In the genomic region with DNA sequence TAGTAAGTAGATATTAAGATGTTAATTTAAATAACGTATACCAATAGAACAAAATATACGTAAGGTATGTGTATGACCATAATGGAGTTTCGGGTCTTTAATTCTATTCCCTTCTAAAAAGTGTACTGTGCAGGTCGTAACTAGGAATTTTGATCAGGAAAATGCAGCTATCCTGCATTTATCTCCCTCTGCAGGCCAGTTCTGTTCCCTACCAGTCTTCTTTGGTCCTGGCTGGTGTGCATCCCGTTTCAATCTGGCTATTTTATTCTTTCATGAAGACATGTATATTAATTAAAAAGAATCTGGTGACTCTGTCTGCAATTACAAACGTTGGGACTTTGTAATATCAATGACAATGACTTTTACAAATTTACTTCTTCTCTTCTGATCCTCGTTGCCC, we compare ENCODE assay signal across 17 cellular contexts.
"Had no signal": no experiment of that assay in that cellular context is flagged by ENCODE, and none has a peak within 500 bp of the region (broad histone marks: within the 10 kb centered on the region; RNA-seq: fewer than 3 reads in every experiment).

No MANE protein-coding gene starts in this region.

- H2AFZ ChIP-seq: parathyroid adenoma had no signal

- H3K79me2 ChIP-seq: parathyroid adenoma had no signal

- DNase-seq: activated CD4-positive, alpha-beta memory T cell treated with anti-CD3 and anti-CD28 coated beads, Interleukin-2, amount 10 ng/mL, durations not matched to agents 7 days and 5 days; activated naive CD4-positive, alpha-beta T cell treated with anti-CD3 and anti-CD28 coated beads, Interleukin-2, amount 10 ng/mL, durations not matched to agents 7 days and 5 days; activated T-cell treated with anti-CD3 and anti-CD28 coated beads, Interleukin-2, amount 50 U/mL, for 24 hours; dermis blood vessel endothelial cell; effector memory CD8-positive, alpha-beta T cell; erythroblast; left colon; lower lobe of right lung; stimulated activated CD4-positive, alpha-beta T cell treated with anti-CD3 and anti-CD28 coated beads, Interleukin-4, amount 100 ng/mL, for 1 hour; stimulated activated naive B cell treated with anti-CD40 and anti-IgM and Interleukin-4, amounts not matched to agents 10 μg/mL and 1 μg/mL and 100 μg/mL, for 72 hours; T-helper 9 cell; thyroid gland had no signal

- H3K36me3 Mint-ChIP-seq: activated naive CD4-positive, alpha-beta T cell treated with anti-CD3 and anti-CD28 coated beads, Interleukin-2, amount 10 ng/mL, durations not matched to agents 7 days and 5 days; stimulated activated naive B cell treated with anti-CD40 and anti-IgM and Interleukin-4, amounts not matched to agents 10 μg/mL and 1 μg/mL and 100 μg/mL, for 72 hours had no signal

- H3K27me3 ChIP-seq: ascending aorta, breast epithelium, gastroesophageal sphincter, right atrium auricular region, thyroid gland had no signal

- H3K4me3 Mint-ChIP-seq: activated CD4-positive, alpha-beta memory T cell treated with anti-CD3 and anti-CD28 coated beads, Interleukin-2, amount 10 ng/mL, durations not matched to agents 7 days and 5 days; activated naive CD4-positive, alpha-beta T cell treated with anti-CD3 and anti-CD28 coated beads, Interleukin-2, amount 10 ng/mL, durations not matched to agents 7 days and 5 days; activated T-cell treated with anti-CD3 and anti-CD28 coated beads, Interleukin-2, amount 50 U/mL, for 24 hours; effector memory CD8-positive, alpha-beta T cell; stimulated activated naive B cell treated with anti-CD40 and anti-IgM and Interleukin-4, amounts not matched to agents 10 μg/mL and 1 μg/mL and 100 μg/mL, for 72 hours had no signal

- H3K27ac ChIP-seq: ascending aorta, breast epithelium, gastroesophageal sphincter, lower lobe of right lung, parathyroid adenoma, right atrium auricular region, thyroid gland had no signal

- H3K36me3 ChIP-seq: ascending aorta, breast epithelium, gastroesophageal sphincter, lower lobe of right lung, right atrium auricular region, thyroid gland had no signal

- H3K27ac Mint-ChIP-seq: activated CD4-positive, alpha-beta memory T cell treated with anti-CD3 and anti-CD28 coated beads, Interleukin-2, amount 10 ng/mL, durations not matched to agents 7 days and 5 days; activated naive CD4-positive, alpha-beta T cell treated with anti-CD3 and anti-CD28 coated beads, Interleukin-2, amount 10 ng/mL, durations not matched to agents 7 days and 5 days; activated T-cell treated with anti-CD3 and anti-CD28 coated beads, Interleukin-2, amount 50 U/mL, for 24 hours; effector memory CD8-positive, alpha-beta T cell; stimulated activated naive B cell treated with anti-CD40 and anti-IgM and Interleukin-4, amounts not matched to agents 10 μg/mL and 1 μg/mL and 100 μg/mL, for 72 hours had no signal

- H3K4me3 ChIP-seq: ascending aorta, breast epithelium, gastroesophageal sphincter, lower lobe of right lung, right atrium auricular region, thyroid gland had no signal

- H3K27me3 Mint-ChIP-seq: activated CD4-positive, alpha-beta memory T cell treated with anti-CD3 and anti-CD28 coated beads, Interleukin-2, amount 10 ng/mL, durations not matched to agents 7 days and 5 days; activated naive CD4-positive, alpha-beta T cell treated with anti-CD3 and anti-CD28 coated beads, Interleukin-2, amount 10 ng/mL, durations not matched to agents 7 days and 5 days; activated T-cell treated with anti-CD3 and anti-CD28 coated beads, Interleukin-2, amount 50 U/mL, for 24 hours; effector memory CD8-positive, alpha-beta T cell; stimulated activated naive B cell treated with anti-CD40 and anti-IgM and Interleukin-4, amounts not matched to agents 10 μg/mL and 1 μg/mL and 100 μg/mL, for 72 hours had no signal

- H3K4me1 Mint-ChIP-seq: activated CD4-positive, alpha-beta memory T cell treated with anti-CD3 and anti-CD28 coated beads, Interleukin-2, amount 10 ng/mL, durations not matched to agents 7 days and 5 days; activated naive CD4-positive, alpha-beta T cell treated with anti-CD3 and anti-CD28 coated beads, Interleukin-2, amount 10 ng/mL, durations not matched to agents 7 days and 5 days; stimulated activated naive B cell treated with anti-CD40 and anti-IgM and Interleukin-4, amounts not matched to agents 10 μg/mL and 1 μg/mL and 100 μg/mL, for 72 hours had no signal

- H3K9me3 ChIP-seq: ascending aorta, gastroesophageal sphincter, lower lobe of right lung, right atrium auricular region, thyroid gland had no signal

- ATAC-seq: effector memory CD8-positive, alpha-beta T cell; gastroesophageal sphincter; left colon; lower lobe of right lung; stimulated activated naive B cell treated with anti-CD40 and anti-IgM and Interleukin-4, amounts not matched to agents 10 μg/mL and 1 μg/mL and 100 μg/mL, for 72 hours had no signal

- H3K4me1 ChIP-seq: ascending aorta, breast epithelium, gastroesophageal sphincter, lower lobe of right lung, parathyroid adenoma, right atrium auricular region, thyroid gland had no signal

- H3K9ac ChIP-seq: parathyroid adenoma had no signal
